ENCODE assay signal across 9 cellular contexts in genomic region chr10:98323221-98324164, GRCh38. TPM values are rescaled to one million over a fixed set of nuclear protein-coding genes. Genes with fewer than 3 reads are reported as not detected.
A peak's percentile ranks its signal among the peaks of the same experiment; 100 is the strongest.
DNase-seq lines count a peak whose midpoint lies in the region; ATAC-seq, FAIRE-seq and TF ChIP-seq lines count a peak whose summit lies in the region.
"Had no signal": no experiment of that assay in that cellular context is flagged by ENCODE, and none has a peak within 500 bp of the region (broad histone marks: within the 10 kb centered on the region; RNA-seq: fewer than 3 reads in every experiment).

No MANE protein-coding gene starts in this region.

- H3K4me1 ChIP-seq in liver (ENCODE audit: control insufficient read depth in 4 of 4, insufficient read depth in 4 of 4, low read length in 3 of 4), result no peaks in the 10 kb centered on the region

- in situ Hi-C loops in astrocyte of the cerebellum (cut with HindIII; ENCODE audit: low sequenced_read_pairs), result no loop called here

- no TSS peak for BruUV-seq in Calu3 (replicated peaks; lab: Mats Ljungman, UMichigan)

- no peaks in the 10 kb centered on the region for H3K36me3 Mint-ChIP-seq in Calu3 (ENCODE audit: insufficient read depth, unreplicated experiment)
- H3K36me3 Mint-ChIP-seq: activated naive CD4-positive, alpha-beta T cell treated with anti-CD3 and anti-CD28 coated beads, Interleukin-2, amount 50 U/mL, for 24 hours had no signal

- H3K4me3 Mint-ChIP-seq in Calu3 (ENCODE audit: low read depth, unreplicated experiment), result no peak overlapping the region
- H3K4me3 Mint-ChIP-seq: activated naive CD4-positive, alpha-beta T cell treated with anti-CD3 and anti-CD28 coated beads, Interleukin-2, amount 50 U/mL, for 24 hours had no signal

- peaks cover 15% of the 10 kb centered on the region for H3K4me1 Mint-ChIP-seq in Calu3 (ENCODE audit: low read depth, unreplicated experiment)
- H3K4me1 Mint-ChIP-seq: activated naive CD4-positive, alpha-beta T cell treated with anti-CD3 and anti-CD28 coated beads, Interleukin-2, amount 50 U/mL, for 24 hours had no signal

- CTCF ChIA-PET in Calu3 (lab: Charles Lee), result interaction anchor here (1.0 kb wide), 1 partner anchor 137 kb away, joined by 4 read pairs; no protein-coding TSS in a partner anchor

- H3K4me3 ChIP-seq in astrocyte of the cerebellum (ENCODE audit: low read depth, low read length) (no peak overlapping the region), liver (ENCODE audit: low read depth in 1 of 3, low read length in 3 of 3) (no peak overlapping the region)

- H3K9ac ChIP-seq in liver (ENCODE audit: low read depth in 1 of 2, low read length in 2 of 2), result no peak overlapping the region

- 83% methylated on average over 4 of the region's 4 CpGs for WGBS in liver

- H3K9me3 ChIP-seq in liver (ENCODE audit: control insufficient read depth in 4 of 4, low read length in 3 of 4), result peaks cover 0 to 2% (median under 1%) of the 10 kb centered on the region in 4 donors

- FAIRE-seq in GM12891 (lab: Jason Lieb, UNC), result no peak

- no peaks in the 10 kb centered on the region for H3K27me3 ChIP-seq in liver (ENCODE audit: control insufficient read depth in 4 of 4, insufficient read depth in 4 of 4, low read length in 3 of 4)

- TF ChIP-seq POLR2A in GM12891 (IDR thresholded peaks at IDR 0.05; ENCODE audit: low read depth, low read length), result no peak

- DNase-seq in Calu3 (peak; percentile 75), NCI-H1417 treated with DMSO at 0.1 percent for 48 hours (lab: John Stamatoyannopoulos, UW) (peak; percentile 9), astrocyte of the cerebellum (ENCODE audit: low read depth) (peak; percentile 37), T-helper 9 cell (no peak), GM12891 (ENCODE audit: insufficient read length, low spot score) (no peak)
- DNase-seq in stimulated activated CD4-positive, alpha-beta T cell treated with anti-CD3 and anti-CD28 coated beads, Interleukin-12 subunit alpha, Interleukin-12 subunit beta, amount 100 ng/mL, for 4 hours, result no peak

- no peaks in the 10 kb centered on the region for H3K27me3 Mint-ChIP-seq in Calu3 (ENCODE audit: unreplicated experiment)

- H3K9me3 Mint-ChIP-seq in Calu3 (ENCODE audit: low read depth, unreplicated experiment), result no peaks in the 10 kb centered on the region
- H3K9me3 Mint-ChIP-seq: activated naive CD4-positive, alpha-beta T cell treated with anti-CD3 and anti-CD28 coated beads, Interleukin-2, amount 50 U/mL, for 24 hours had no signal

- intact Hi-C loops in Calu3 (cut with micrococcal nuclease; ENCODE audit: unreplicated experiment), result no loop called here

- TF ChIP-seq CTCF in Calu3 (IDR thresholded peaks at IDR 0.05; ENCODE audit: unreplicated experiment) (no peak), astrocyte of the cerebellum (IDR thresholded peaks at IDR 0.05; ENCODE audit: low read depth, low read length, missing control alignments) (no peak), liver (IDR thresholded peaks at IDR 0.05; ENCODE audit: low read depth, low read length, missing input control) (no peak)

- TF ChIP-seq RAD21 in liver (IDR thresholded peaks at IDR 0.05), result no peak

- H3K27ac Mint-ChIP-seq in Calu3 (ENCODE audit: unreplicated experiment), result no peak overlapping the region
- H3K27ac Mint-ChIP-seq: activated naive CD4-positive, alpha-beta T cell treated with anti-CD3 and anti-CD28 coated beads, Interleukin-2, amount 50 U/mL, for 24 hours had no signal

- H3K36me3 ChIP-seq in liver (ENCODE audit: control insufficient read depth in 4 of 4, insufficient read depth in 3 of 4, low read depth in 1 of 4, low read length in 3 of 4), result no peaks in the 10 kb centered on the region

- no peak overlapping the region for H3K27ac ChIP-seq in liver (ENCODE audit: low read depth in 1 of 2, low read length in 2 of 2)

- ATAC-seq in HG02973 (IDR thresholded peaks at IDR 0.05; ENCODE audit: unreplicated experiment), result no peak

TF ChIP-seq in liver, 16 proteins besides CTCF, POLR2A, EP300 and RAD21:
- TF ChIP-seq NR2F2 (IDR thresholded peaks at IDR 0.05) (peak; percentile 76), SP1 (IDR thresholded peaks at IDR 0.05) (no peak)
TF ChIP-seq in liver: peak in this region for 1.

TF ChIP-seq in GM12891, 5 proteins besides CTCF, POLR2A, EP300 and RAD21:
- TF ChIP-seq POLR2AphosphoS5 (IDR thresholded peaks at IDR 0.05; ENCODE audit: low read depth, low read length) (no peak), TAF1 (IDR thresholded peaks at IDR 0.05; ENCODE audit: low read depth, low read length) (no peak), POU2F2 (IDR thresholded peaks at IDR 0.05; ENCODE audit: low read depth, low read length) (no peak), SPI1 (IDR thresholded peaks at IDR 0.05; ENCODE audit: low read depth, low read length) (no peak), PAX5 (IDR thresholded peaks at IDR 0.05; ENCODE audit: insufficient read depth, low read length, severe bottlenecking) (no peak)

RNA-seq across cellular contexts. Expression of gene LOXL4, which starts 55.5 kb away (rescaled TPM):
- total RNA-seq in Calu3 (2022) (2.2 and 2.6 TPM in 2 replicates), liver (10 to 100 TPM in 1 of 2 donors, under 1 TPM in 1; 0.84 to 18.5 TPM)
- 1 to 10 TPM in 1 of 2 donors, under 1 TPM in 1; 0.38 to 1.2 TPM for polyA plus RNA-seq in liver
- polyA plus RNA-seq in GM12891 (2012; ENCODE audit: low read depth, missing spikeins), result 0.15 TPM

Comparison
In these comparisons a context has a peak if more than half of its experiments do, and no peak if none do; other contexts are left out.
1. DNase-seq: peak in Calu3 (single experiment), NCI-H1417 treated with DMSO at 0.1 percent for 48 hours (single experiment) and astrocyte of the cerebellum (single experiment); none in T-helper 9 cell (single experiment), stimulated activated CD4-positive, alpha-beta T cell treated with anti-CD3 and anti-CD28 coated beads, Interleukin-12 subunit alpha, Interleukin-12 subunit beta, amount 100 ng/mL, for 4 hours (single experiment) and GM12891 (single experiment).